12 cellular contexts compared by ENCODE assay signal in the genomic region with DNA sequence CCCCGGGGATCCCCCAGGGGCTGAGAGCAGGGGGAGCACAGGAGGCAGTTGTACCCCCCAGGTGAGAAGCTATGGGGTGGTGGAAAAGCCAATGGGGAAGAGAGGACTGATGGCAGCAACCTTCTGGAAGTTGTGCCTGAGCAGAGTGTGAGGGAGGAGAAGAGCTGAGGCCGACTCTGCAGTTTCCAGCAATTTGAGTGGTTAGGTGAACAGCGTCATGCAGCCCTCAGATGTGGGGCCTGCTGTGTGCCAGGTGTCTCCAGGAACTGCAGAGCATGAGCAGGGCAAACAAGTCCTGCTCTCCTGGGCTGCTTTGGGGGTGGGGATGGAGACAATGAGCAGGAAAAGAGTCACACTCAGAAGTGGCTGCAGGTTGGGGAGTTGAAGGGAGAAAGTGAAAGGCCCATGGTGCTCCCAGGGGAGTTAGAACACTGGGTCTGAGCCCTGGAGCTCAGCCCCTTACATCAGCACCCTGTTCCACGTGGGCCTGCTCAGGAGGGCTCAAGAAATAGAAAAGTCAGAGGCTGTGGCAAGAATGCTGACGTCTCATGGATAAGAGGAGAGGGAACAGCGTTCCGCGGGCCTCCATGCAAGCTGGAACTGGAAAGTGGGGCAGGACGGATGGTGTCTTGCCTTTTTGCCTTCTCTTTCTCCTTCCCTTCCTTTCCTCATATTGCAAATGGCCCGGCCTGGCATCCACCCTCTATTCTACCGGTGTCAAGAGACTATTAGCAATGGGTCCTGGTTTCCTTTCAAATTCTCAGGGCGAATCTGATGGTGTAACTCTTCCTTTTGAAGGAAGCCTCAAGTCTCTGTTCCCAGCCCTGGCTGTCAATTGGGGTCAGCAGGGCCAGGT.
A peak's percentile ranks its signal among the peaks of the same experiment; 100 is the strongest.
DNase-seq lines count a peak whose midpoint lies in the region; ATAC-seq and TF ChIP-seq lines count a peak whose summit lies in the region.
"Had no signal": no experiment of that assay in that cellular context is flagged by ENCODE, and none has a peak within 500 bp of the region (broad histone marks: within the 10 kb centered on the region; RNA-seq: fewer than 3 reads in every experiment).

No MANE protein-coding gene starts in this region.

- H3K27me3 ChIP-seq in HUES48 (ENCODE audit: control insufficient read depth, insufficient read depth, low read length) (peaks cover 41% of the 10 kb centered on the region), parathyroid adenoma (ENCODE audit: control insufficient read depth, insufficient read depth, low read length) (no peaks in the 10 kb centered on the region)

- H3K27ac ChIP-seq in HUES48 (ENCODE audit: low read depth, low read length) (peak overlapping the region; percentile 7), parathyroid adenoma (peak overlapping the region; percentile 34)

- no peak for TF ChIP-seq CTCF in parathyroid adenoma (IDR thresholded peaks at IDR 0.05)

- H3K9me3 ChIP-seq in HUES48 (ENCODE audit: control insufficient read depth, insufficient read depth, low read length) (no peaks in the 10 kb centered on the region), parathyroid adenoma (ENCODE audit: control insufficient read depth, low read length) (no peaks in the 10 kb centered on the region)

- ATAC-seq in GM18868 (IDR thresholded peaks at IDR 0.05; ENCODE audit: unreplicated experiment): peak; percentile 60
- ATAC-seq: activated CD8-positive, alpha-beta T cell treated with anti-CD3 and anti-CD28 coated beads, Interleukin-2, amount 10 ng/mL, durations not matched to agents 7 days and 5 days; HepG2; WTC11 had no signal

- H3K4me1 ChIP-seq in HUES48 (ENCODE audit: control insufficient read depth, insufficient read depth, low read length) (peaks cover 18% of the 10 kb centered on the region), parathyroid adenoma (peaks cover 26% of the 10 kb centered on the region)

- H3K36me3 ChIP-seq in HUES48 (ENCODE audit: control insufficient read depth, insufficient read depth, low read length): no peaks in the 10 kb centered on the region
- no peaks in the 10 kb centered on the region for H3K36me3 ChIP-seq in parathyroid adenoma (ENCODE audit: control insufficient read depth, insufficient read depth, low read length)

- peak overlapping the region; percentile 11 for H3K4me2 ChIP-seq in parathyroid adenoma (ENCODE audit: low read length)

- peaks cover 7% of the 10 kb centered on the region for H3K79me2 ChIP-seq in parathyroid adenoma

- H2AFZ ChIP-seq in parathyroid adenoma: peak overlapping the region; percentile 83

- H3K4me3 ChIP-seq in HUES48 (ENCODE audit: low read depth, low read length) (no peak overlapping the region), parathyroid adenoma (ENCODE audit: low read depth, low read length) (no peak overlapping the region)
- H3K4me3 ChIP-seq: skin epidermis had no signal

- H3K9ac ChIP-seq in HUES48 (ENCODE audit: low read depth, low read length): no peak overlapping the region
- no peak overlapping the region for H3K9ac ChIP-seq in parathyroid adenoma

- peak; percentile 38 for DNase-seq in RPMI8226
- no peak for DNase-seq in HCEC 1CT
- DNase-seq in putamen (ENCODE audit: low spot score): no peak
- no peak for DNase-seq in stimulated activated CD4-positive, alpha-beta T cell treated with anti-CD3 and anti-CD28 coated beads, Interleukin-15, amount 100 ng/mL, for 24 hours
- DNase-seq: activated CD8-positive, alpha-beta T cell treated with anti-CD3 and anti-CD28 coated beads, Interleukin-2, amount 10 ng/mL, durations not matched to agents 7 days and 5 days; MM.1S had no signal
